ENCODE assay signal across 18 cellular contexts in genomic region chr2:235162070-235162469, GRCh38.
A peak's percentile ranks its signal among the peaks of the same experiment; 100 is the strongest.
DNase-seq lines count a peak whose midpoint lies in the region; FAIRE-seq and TF ChIP-seq lines count a peak whose summit lies in the region.
"Had no signal": no experiment of that assay in that cellular context is flagged by ENCODE, and none has a peak within 500 bp of the region (broad histone marks: within the 10 kb centered on the region; RNA-seq: fewer than 3 reads in every experiment).

No MANE protein-coding gene starts in this region.

- H3K27me3 ChIP-seq in osteoblast (ENCODE audit: insufficient read depth, low read length): no peaks in the 10 kb centered on the region

- H3K4me2 ChIP-seq in osteoblast (ENCODE audit: insufficient read depth, low read length): no peak overlapping the region

- no peak for TF ChIP-seq CTCF in osteoblast (IDR thresholded peaks at IDR 0.05; ENCODE audit: extremely low read depth, low read depth, low read length)

- H3K79me2 ChIP-seq in osteoblast (ENCODE audit: insufficient read depth, low read length): no peaks in the 10 kb centered on the region

- H3K9me3 ChIP-seq in osteoblast (ENCODE audit: low read depth, low read length): no peaks in the 10 kb centered on the region

- FAIRE-seq in GM19239 (lab: Jason Lieb, UNC): no peak
- FAIRE-seq: H1, HepG2 had no signal

- no peak overlapping the region for H3K4me3 ChIP-seq in Jurkat, Clone E6-1 (ENCODE audit: low read length)
- H3K4me3 ChIP-seq in osteoblast (ENCODE audit: insufficient read depth, low read length): no peak overlapping the region

- DNase-seq in NCI-H748 (lab: John Stamatoyannopoulos, UW; ENCODE audit: unreplicated experiment) (peak; percentile 13), NCI-H748 treated with DMSO at 0.1 percent for 48 hours (lab: John Stamatoyannopoulos, UW) (no peak), amniotic epithelial cell (ENCODE audit: low read depth) (peak; percentile 19), osteoblast (ENCODE audit: insufficient read length, low spot score, missing footprints) (no peak), NCI-H1694 treated with DMSO at 0.1 percent for 48 hours (lab: John Stamatoyannopoulos, UW) (no peak), GM19239 (ENCODE audit: insufficient read length, low spot score) (no peak), cerebellar cortex (ENCODE audit: low spot score) (no peak)
- DNase-seq in Jurkat, Clone E6-1 (ENCODE audit: low read depth, low spot score): peak; percentile 22
- DNase-seq: 8988T, Calu3, Kasumi-1, NCI-H146, NCI-H2107, NCI-H226, NCI-H526 treated with DMSO at 0.1 percent for 48 hours, T-helper 1 cell had no signal

- peak overlapping the region; percentile 50 for H2AFZ ChIP-seq in osteoblast (ENCODE audit: low read length)

- no peak overlapping the region for H3K27ac ChIP-seq in osteoblast (ENCODE audit: low read depth, low read length)

- H4K20me1 ChIP-seq in osteoblast (ENCODE audit: insufficient read depth, low read length): no peaks in the 10 kb centered on the region

- no peaks in the 10 kb centered on the region for H3K36me3 ChIP-seq in osteoblast (ENCODE audit: insufficient read depth, low read length)

- H3K4me1 ChIP-seq in osteoblast (ENCODE audit: insufficient read depth, low read length): peaks cover 9% of the 10 kb centered on the region

Comparison
In these comparisons a context has a peak if more than half of its experiments do, and no peak if none do; other contexts are left out.
1. DNase-seq: peak in NCI-H748 (single experiment), Jurkat, Clone E6-1 (single experiment) and amniotic epithelial cell (single experiment); none in NCI-H748 treated with DMSO at 0.1 percent for 48 hours (single experiment), osteoblast (single experiment), NCI-H1694 treated with DMSO at 0.1 percent for 48 hours (single experiment), GM19239 (single experiment) and cerebellar cortex (single experiment).